8 cellular contexts compared by ENCODE assay signal in the genomic region with DNA sequence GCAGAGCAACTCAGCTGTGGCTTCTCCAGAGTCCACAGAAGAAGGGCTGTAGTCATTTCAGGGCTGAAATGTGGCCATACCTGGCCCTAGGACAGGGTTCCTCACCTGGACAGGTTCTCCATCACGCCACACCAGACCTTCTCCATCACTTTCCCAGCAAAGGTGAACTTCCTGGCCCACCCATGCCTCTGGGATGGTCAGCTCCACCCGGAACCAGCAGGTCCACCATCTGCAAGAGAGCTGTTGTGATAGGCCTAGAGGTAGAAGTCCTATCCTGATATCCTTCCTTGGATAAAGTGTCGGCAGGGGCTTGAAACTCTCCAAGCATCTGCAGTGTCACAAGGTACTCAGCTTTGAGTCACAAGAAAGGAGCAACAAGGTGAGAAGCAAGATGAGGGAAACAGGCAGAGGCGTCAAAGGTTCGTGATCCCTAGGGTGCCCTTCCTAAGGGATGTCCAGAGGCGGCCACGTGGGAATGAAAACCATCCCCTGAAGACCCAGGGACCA. TPM values are rescaled to one million over a fixed set of nuclear protein-coding genes. Genes with fewer than 3 reads are reported as not detected.
DNase-seq lines count a peak whose midpoint lies in the region; ATAC-seq and TF ChIP-seq lines count a peak whose summit lies in the region.

No MANE protein-coding gene starts in this region.

- peak overlapping the region; percentile 93 for H3K27ac ChIP-seq in layer of hippocampus (ENCODE audit: low read depth, low read length)
- peak overlapping the region; percentile 99 for H3K27ac ChIP-seq in subcutaneous abdominal adipose tissue (ENCODE audit: low read depth, low read length)
- no peak overlapping the region for H3K27ac ChIP-seq in foreskin keratinocyte

- peak overlapping the region; percentile 96 for H3K4me3 Mint-ChIP-seq in T-helper 2 cell treated with Interferon-gamma antibody and Interleukin-4, amounts not matched to agents 5 μg/mL and 100 μg/mL, for 36 hours
- peak overlapping the region; percentile 85 for H3K4me3 Mint-ChIP-seq in activated naive CD8-positive, alpha-beta T cell treated with anti-CD3 and anti-CD28 coated beads, Interleukin-2, amount 50 U/mL, for 24 hours

- H3K9me3 ChIP-seq in subcutaneous abdominal adipose tissue (ENCODE audit: control insufficient read depth in 5 of 5, low read length in 5 of 5) = no peaks in the 10 kb centered on the region

- H3K9ac ChIP-seq in subcutaneous abdominal adipose tissue (ENCODE audit: low read length in 5 of 5) = peak overlapping the region; percentile 63 to 99 (median 98)

- H3K27ac Mint-ChIP-seq in T-helper 2 cell treated with Interferon-gamma antibody and Interleukin-4, amounts not matched to agents 5 μg/mL and 100 μg/mL, for 36 hours = peak overlapping the region; percentile 23
- H3K27ac Mint-ChIP-seq in activated naive CD8-positive, alpha-beta T cell treated with anti-CD3 and anti-CD28 coated beads, Interleukin-2, amount 50 U/mL, for 24 hours = peak overlapping the region; percentile 93

- H3K9me3 Mint-ChIP-seq in T-helper 2 cell treated with Interferon-gamma antibody and Interleukin-4, amounts not matched to agents 5 μg/mL and 100 μg/mL, for 36 hours = no peaks in the 10 kb centered on the region
- no peaks in the 10 kb centered on the region for H3K9me3 Mint-ChIP-seq in activated naive CD8-positive, alpha-beta T cell treated with anti-CD3 and anti-CD28 coated beads, Interleukin-2, amount 50 U/mL, for 24 hours

- H3K36me3 Mint-ChIP-seq in T-helper 2 cell treated with Interferon-gamma antibody and Interleukin-4, amounts not matched to agents 5 μg/mL and 100 μg/mL, for 36 hours (ENCODE audit: low read depth) = peaks cover 21% of the 10 kb centered on the region
- H3K36me3 Mint-ChIP-seq in activated naive CD8-positive, alpha-beta T cell treated with anti-CD3 and anti-CD28 coated beads, Interleukin-2, amount 50 U/mL, for 24 hours (ENCODE audit: low read depth) = peaks cover 34% of the 10 kb centered on the region

- H3K27me3 Mint-ChIP-seq in T-helper 2 cell treated with Interferon-gamma antibody and Interleukin-4, amounts not matched to agents 5 μg/mL and 100 μg/mL, for 36 hours (ENCODE audit: low read depth) = no peaks in the 10 kb centered on the region
- no peaks in the 10 kb centered on the region for H3K27me3 Mint-ChIP-seq in activated naive CD8-positive, alpha-beta T cell treated with anti-CD3 and anti-CD28 coated beads, Interleukin-2, amount 50 U/mL, for 24 hours

- H3K4me3 ChIP-seq in subcutaneous abdominal adipose tissue (ENCODE audit: low read depth in 1 of 5, low read length in 5 of 5) = peak overlapping the region; percentile 67 to 88 (median 80)

- TF ChIP-seq CTCF in foreskin keratinocyte (conservative IDR thresholded peaks at IDR 0.05) = no peak

- H3K4me1 ChIP-seq in subcutaneous abdominal adipose tissue (ENCODE audit: control insufficient read depth in 5 of 5, insufficient read depth in 5 of 5, low read length in 5 of 5) (peaks cover 5 to 27% (median 22%) of the 10 kb centered on the region in 5 donors), foreskin keratinocyte (peaks cover 18% of the 10 kb centered on the region)

- peaks cover 10 to 61% (median 57%) of the 10 kb centered on the region in 5 donors for H3K36me3 ChIP-seq in subcutaneous abdominal adipose tissue (ENCODE audit: control insufficient read depth in 5 of 5, insufficient read depth in 5 of 5, low read length in 5 of 5)

- H3K4me1 Mint-ChIP-seq in T-helper 2 cell treated with Interferon-gamma antibody and Interleukin-4, amounts not matched to agents 5 μg/mL and 100 μg/mL, for 36 hours (ENCODE audit: low read depth) = peaks cover 14% of the 10 kb centered on the region
- peaks cover 26% of the 10 kb centered on the region for H3K4me1 Mint-ChIP-seq in activated naive CD8-positive, alpha-beta T cell treated with anti-CD3 and anti-CD28 coated beads, Interleukin-2, amount 50 U/mL, for 24 hours

- no peaks in the 10 kb centered on the region for H3K27me3 ChIP-seq in layer of hippocampus (ENCODE audit: control insufficient read depth, insufficient read depth, low read length)
- no peaks in the 10 kb centered on the region for H3K27me3 ChIP-seq in subcutaneous abdominal adipose tissue (ENCODE audit: control insufficient read depth in 5 of 5, insufficient read depth in 4 of 5, low read length in 5 of 5)
- H3K27me3 ChIP-seq in foreskin keratinocyte = no peaks in the 10 kb centered on the region

- no peak for DNase-seq in T-helper 2 cell treated with Interferon-gamma antibody and Interleukin-4, amounts not matched to agents 5 μg/mL and 100 μg/mL, for 36 hours (ENCODE audit: low spot score)
- no peak for DNase-seq in T-helper 2 cell
- DNase-seq in activated naive CD8-positive, alpha-beta T cell treated with anti-CD3 and anti-CD28 coated beads, Interleukin-2, amount 50 U/mL, for 24 hours = no peak
- no peak for DNase-seq in foreskin keratinocyte
- DNase-seq in ecto neural progenitor cell (ENCODE audit: low spot score) = no peak

- no peak for ATAC-seq in activated naive CD8-positive, alpha-beta T cell treated with anti-CD3 and anti-CD28 coated beads, Interleukin-2, amount 50 U/mL, for 24 hours
- ATAC-seq in GM18858 (IDR thresholded peaks at IDR 0.05; ENCODE audit: unreplicated experiment) (no peak), foreskin keratinocyte (no peak)

RNA-seq across cellular contexts. Expression of gene MAN2C1, which starts 0.9 kb away (rescaled TPM):
- total RNA-seq in foreskin keratinocyte = 73.8 and 74.1 TPM in 2 replicates
- polyA plus RNA-seq in foreskin keratinocyte = 42.8 and 45.7 TPM in 2 replicates

RNA-seq across cellular contexts. Expression of gene NEIL1, which starts 20.6 kb away (rescaled TPM):
- total RNA-seq in foreskin keratinocyte = 6.2 and 7.3 TPM in 2 replicates
- 6.4 and 7.4 TPM in 2 replicates for polyA plus RNA-seq in foreskin keratinocyte

RNA-seq across cellular contexts. Expression of gene COMMD4, which starts 31.6 kb away (rescaled TPM):
- total RNA-seq in foreskin keratinocyte = 85.2 and 85.7 TPM in 2 replicates
- polyA plus RNA-seq in foreskin keratinocyte = 122 and 125 TPM in 2 replicates
